ENCODE assay signal across 1 cellular context in genomic region chr1:58902830-58903229, GRCh38.
TF ChIP-seq lines count a peak whose summit lies in the region.

No MANE protein-coding gene starts in this region.

TF ChIP-seq in H1, 55 proteins besides CTCF, POLR2A, EP300 and RAD21 (continued from another document):
- TF ChIP-seq CHD7 (IDR thresholded peaks at IDR 0.05; ENCODE audit: insufficient replicate concordance, low read length), result no peak
- TF ChIP-seq HDAC2 (IDR thresholded peaks at IDR 0.05; ENCODE audit: borderline replicate concordance in 1 of 2, low read depth in 2 of 2, low read length in 2 of 2), result no peak
- no peak for TF ChIP-seq RBBP5 (IDR thresholded peaks at IDR 0.05; ENCODE audit: borderline replicate concordance, low read depth, low read length)
- TF ChIP-seq KDM5A (IDR thresholded peaks at IDR 0.05; ENCODE audit: low read length), result no peak
- no peak for TF ChIP-seq FOSL1 (IDR thresholded peaks at IDR 0.05; ENCODE audit: insufficient read depth, low read depth, low read length)
- no peak for TF ChIP-seq ZNF274 (IDR thresholded peaks at IDR 0.05; ENCODE audit: borderline replicate concordance, extremely low read depth, low read length)
